In the genomic region with DNA sequence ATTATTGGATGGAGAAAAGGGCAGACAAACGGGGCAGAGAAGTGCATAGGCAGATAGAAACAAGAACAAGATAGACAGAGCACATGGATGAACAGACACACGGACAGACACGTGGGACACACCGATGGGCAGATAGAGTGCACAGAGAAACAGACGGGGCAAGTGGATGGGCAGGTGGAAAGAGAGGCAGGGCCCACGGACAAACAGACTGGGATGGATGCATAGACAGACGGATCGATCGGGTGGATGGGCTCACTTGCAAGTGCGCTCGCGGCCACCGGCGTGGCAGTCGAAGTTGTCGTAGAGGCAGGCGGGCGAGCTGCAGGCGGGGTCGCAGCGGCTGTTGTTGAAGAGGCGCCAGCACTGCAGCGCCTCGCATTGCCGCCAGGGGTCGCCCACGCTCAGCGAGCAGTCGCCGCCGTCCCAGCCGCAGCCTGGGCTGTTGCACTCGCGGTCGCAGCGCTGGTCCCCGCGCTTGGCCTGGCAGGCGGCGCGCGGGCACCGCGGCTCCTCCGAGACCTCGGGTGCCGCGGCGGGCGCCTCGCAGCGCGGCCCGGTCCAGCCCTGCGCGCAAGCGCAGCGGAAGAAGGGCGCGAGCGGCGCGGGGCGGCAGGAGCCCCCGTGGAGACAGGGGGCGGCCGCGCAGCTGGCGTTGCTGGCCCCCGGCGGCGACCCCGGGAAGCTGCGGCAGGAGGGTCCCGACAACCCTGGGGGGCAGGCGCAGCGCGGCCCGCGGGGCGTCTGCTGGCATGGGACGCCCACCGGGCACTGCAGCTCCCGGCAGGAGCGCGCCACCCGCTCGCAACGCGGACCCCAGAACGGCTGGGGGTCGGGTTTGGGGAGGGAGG, we compare ENCODE assay signal across 8 cellular contexts. TPM values are rescaled to one million over a fixed set of nuclear protein-coding genes. Genes with fewer than 3 reads are reported as not detected.
DNase-seq lines count a peak whose midpoint lies in the region; TF ChIP-seq lines count a peak whose summit lies in the region.

No MANE protein-coding gene starts in this region.

- DNase-seq in NCI-H446 (lab: John Stamatoyannopoulos, UW) (peak; percentile 22 to 86), NCI-H446 treated with DMSO at 0.1 percent for 48 hours (lab: John Stamatoyannopoulos, UW) (no peak), LoVo (ENCODE audit: low spot score) (peak; percentile 80), SK-N-SH (peak; percentile 95), glutamatergic neuron (peak; percentile 95), trophoblast cell (peak; percentile 83 to 91), tibial nerve (ENCODE audit: low spot score in 2 of 2) (peak; percentile 64 to 74)
- peak; percentile 85 for DNase-seq in activated naive CD4-positive, alpha-beta T cell treated with Interleukin-2 at 50 U/mL for 16 hours

- H3K9ac ChIP-seq in SK-N-SH (no peak overlapping the region), trophoblast cell (ENCODE audit: low read length) (no peak overlapping the region)

- TF ChIP-seq CTCF in SK-N-SH (IDR thresholded peaks at IDR 0.05), result peak; percentile 77
- peak; percentile 95 for TF ChIP-seq CTCF in glutamatergic neuron (IDR thresholded peaks at IDR 0.05; ENCODE audit: partially characterized antibody, unreplicated experiment)
- peak; percentile 98 to 100 (median 99) for TF ChIP-seq CTCF in tibial nerve (IDR thresholded peaks at IDR 0.05)

- H3K4me2 ChIP-seq in SK-N-SH (peak overlapping the region; percentile 62; the same call in 1 of the 2 replicates), trophoblast cell (ENCODE audit: low read length) (peak overlapping the region; percentile 77)

- 26% methylated on average over 26 of the region's 92 CpGs for WGBS in SK-N-SH (ENCODE audit: low lambda C conversion rate)
- 100% methylated on average over 1 of the region's 92 CpGs for WGBS in trophoblast cell (ENCODE audit: extremely low coverage, insufficient coverage, insufficient read length)
- WGBS in tibial nerve, 2 donors, result 7 to 17% methylated on average over 45 to 62 of the region's 92 CpGs

- H3K36me3 ChIP-seq in SK-N-SH (replicated peaks in 1 of 2; ENCODE audit: control insufficient read depth in 1 of 2, insufficient read depth in 2 of 2, low read length in 1 of 2) (no peaks in the 10 kb centered on the region), trophoblast cell (ENCODE audit: control insufficient read depth in 1 of 2, insufficient read depth in 2 of 2, low read length in 2 of 2) (peaks cover 56 to 57% of the 10 kb centered on the region in 2 experiments), tibial nerve (peaks cover 0 to 5% (median 0%) of the 10 kb centered on the region in 3 donors)

- TF ChIP-seq RAD21 in SK-N-SH (IDR thresholded peaks at IDR 0.05; ENCODE audit: low read length), result peak; percentile 87

- CTCF ChIA-PET in SK-N-SH (lab: Yijun Ruan, JAX), result interaction anchor here (0.6 to 2.9 kb wide), 46 partner anchors 9 to 405 kb away, joined by 3 to 39 read pairs (median 4); partner anchors contain the start of gene AKAP8L

- no peak overlapping the region for H2BK120ac ChIP-seq in trophoblast cell (ENCODE audit: insufficient read depth, low read length, poor library complexity)

- no peak overlapping the region for H3K27ac Mint-ChIP-seq in glutamatergic neuron (ENCODE audit: unreplicated experiment)

- no peak overlapping the region for H3K14ac ChIP-seq in trophoblast cell (ENCODE audit: low read length)

- no peak overlapping the region for H2BK5ac ChIP-seq in trophoblast cell (ENCODE audit: low read depth, low read length, poor library complexity)

- H2BK12ac ChIP-seq in trophoblast cell (ENCODE audit: low read length), result no peak overlapping the region

- no peak overlapping the region for H4K8ac ChIP-seq in trophoblast cell (ENCODE audit: low read depth, low read length)

- 0 out of 2 replicates have a peak overlapping the region, but pooled peaks have one; percentile 59 for H2AFZ ChIP-seq in SK-N-SH (ENCODE audit: low read depth)
- H2AFZ ChIP-seq in trophoblast cell (ENCODE audit: insufficient read depth, low read length, poor library complexity), result no peak overlapping the region

- H3K18ac ChIP-seq in trophoblast cell (ENCODE audit: low read length), result no peak overlapping the region

- no peaks in the 10 kb centered on the region for H3K4me1 Mint-ChIP-seq in glutamatergic neuron (ENCODE audit: low read depth, unreplicated experiment)

- no peak for TF ChIP-seq EP300 in SK-N-SH (IDR thresholded peaks at IDR 0.05; ENCODE audit: borderline replicate concordance in 1 of 2, low read depth in 1 of 2, low read length in 1 of 2)
- peak in 1 of 2 donors; percentile 26 for TF ChIP-seq EP300 in tibial nerve (IDR thresholded peaks at IDR 0.05)

- no peak overlapping the region for H3K23ac ChIP-seq in trophoblast cell (ENCODE audit: low read length)

- H3K79me2 ChIP-seq in SK-N-SH (ENCODE audit: insufficient read depth) (no peaks in the 10 kb centered on the region; the same call in 1 of the 2 replicates), trophoblast cell (ENCODE audit: control insufficient read depth, insufficient read depth, low read length, poor library complexity) (no peaks in the 10 kb centered on the region)

- no peak overlapping the region for H4K12ac ChIP-seq in trophoblast cell (ENCODE audit: low read depth, low read length)

- H3K27ac ChIP-seq in SK-N-SH (ENCODE audit: low read depth in 2 of 2, low read length in 1 of 2) (no peak overlapping the region), trophoblast cell (ENCODE audit: low read depth, low read length) (no peak overlapping the region), tibial nerve (peak overlapping the region in 1 of 4 donors; percentile 24)

- no peak overlapping the region for H4K91ac ChIP-seq in trophoblast cell (ENCODE audit: low read depth, low read length)

- peaks cover 3% of the 10 kb centered on the region for H3K9me3 Mint-ChIP-seq in glutamatergic neuron (ENCODE audit: unreplicated experiment)

- H3K9me3 ChIP-seq in SK-N-SH, result no peaks in the 10 kb centered on the region
- H3K9me3 ChIP-seq in trophoblast cell (ENCODE audit: insufficient read depth, low read depth, low read length), result peaks cover 6% of the 10 kb centered on the region
- no peaks in the 10 kb centered on the region for H3K9me3 ChIP-seq in tibial nerve

- H3K4me3 Mint-ChIP-seq in glutamatergic neuron (ENCODE audit: unreplicated experiment), result peak overlapping the region; percentile 70

- peak overlapping the region in 1 of 2 experiments; percentile 37; a peak in 2 of 4 replicates for H3K4me3 ChIP-seq in SK-N-SH (ENCODE audit: low read depth in 2 of 2, low read length in 1 of 2)
- no peak overlapping the region for H3K4me3 ChIP-seq in trophoblast cell (ENCODE audit: low read depth, low read length)
- peak overlapping the region in 3 of 4 donors; percentile 13 to 40 (median 16) for H3K4me3 ChIP-seq in tibial nerve

- H2AK5ac ChIP-seq in trophoblast cell (ENCODE audit: low read length), result no peak overlapping the region

- H3K36me3 Mint-ChIP-seq in glutamatergic neuron (ENCODE audit: unreplicated experiment), result no peaks in the 10 kb centered on the region

- no peaks in the 10 kb centered on the region for H3K79me1 ChIP-seq in trophoblast cell (ENCODE audit: low read length)

- H3K27me3 ChIP-seq in SK-N-SH (ENCODE audit: insufficient read depth) (no peaks in the 10 kb centered on the region), trophoblast cell (ENCODE audit: insufficient read depth, low read length) (no peaks in the 10 kb centered on the region), tibial nerve (no peaks in the 10 kb centered on the region)

- peaks cover 4% of the 10 kb centered on the region for H3K27me3 Mint-ChIP-seq in glutamatergic neuron (ENCODE audit: unreplicated experiment)

- H3F3A ChIP-seq in SK-N-SH (replicated peaks; ENCODE audit: insufficient read depth), result no peaks in the 10 kb centered on the region

- POLR2A ChIA-PET in SK-N-SH (lab: Yijun Ruan, JAX), result interaction anchor here (1.3 kb wide), 1 partner anchor 20 kb away, joined by 3 read pairs; no protein-coding TSS in a partner anchor

- H3K9me2 ChIP-seq in SK-N-SH, result no peaks in the 10 kb centered on the region

- H3K4me1 ChIP-seq in SK-N-SH (ENCODE audit: control insufficient read depth in 1 of 2, insufficient read depth in 2 of 2, low read depth in 1 of 2, low read length in 1 of 2), result peaks cover 0 to 2% of the 10 kb centered on the region in 2 experiments; a peak in 1 of 4 replicates
- no peaks in the 10 kb centered on the region for H3K4me1 ChIP-seq in trophoblast cell (ENCODE audit: control insufficient read depth in 1 of 2, insufficient read depth in 2 of 2, low read length in 2 of 2)
- peaks cover 0 to 10% (median 4%) of the 10 kb centered on the region in 4 donors for H3K4me1 ChIP-seq in tibial nerve

- no peak overlapping the region for H3K4ac ChIP-seq in trophoblast cell (ENCODE audit: low read depth, low read length)

- H4K20me1 ChIP-seq in SK-N-SH (ENCODE audit: insufficient read depth), result no peaks in the 10 kb centered on the region

- TF ChIP-seq POLR2A in tibial nerve (IDR thresholded peaks at IDR 0.05), result no peak

TF ChIP-seq in SK-N-SH, 30 proteins besides CTCF, POLR2A, EP300 and RAD21 (continues in another document):
- TF ChIP-seq CHD2 (IDR thresholded peaks at IDR 0.05; ENCODE audit: low read length, partially characterized antibody) (no peak), YY1 (IDR thresholded peaks at IDR 0.05; ENCODE audit: low read depth) (no peak), NRF1 (IDR thresholded peaks at IDR 0.05; ENCODE audit: low read depth, low read length) (peak; percentile 41; the same call in 1 of the 2 replicates), JUND (IDR thresholded peaks at IDR 0.05) (no peak), MXI1 (IDR thresholded peaks at IDR 0.05; ENCODE audit: low read depth, low read length) (peak; percentile 83), USF1 (IDR thresholded peaks at IDR 0.05; ENCODE audit: borderline replicate concordance, low read depth) (no peak), SMC3 (IDR thresholded peaks at IDR 0.05; ENCODE audit: low read depth, low read length) (peak; percentile 92), FOXJ3 (CRISPR knock-in tag; IDR thresholded peaks at IDR 0.05) (no peak)

RNA-seq across cellular contexts. Expression of gene NOTCH3, which starts 23.3 kb away (rescaled TPM):
- 4.5 and 7.0 TPM in 2 replicates for polyA plus RNA-seq in SK-N-SH (2012; rRNA removed)
- polyA plus RNA-seq in SK-N-SH (2012; cell fraction: cytosol; rRNA removed), result 2.8 and 5.1 TPM in 2 replicates
- polyA plus RNA-seq in SK-N-SH (2012; cell fraction: nucleus; rRNA removed), result 9.9 and 11.8 TPM in 2 replicates
- total RNA-seq in glutamatergic neuron (ENCODE audit: unreplicated experiment), result 3.6 TPM
- 34.4 and 37.9 TPM in 2 replicates for polyA plus RNA-seq in trophoblast cell (2013)
- total RNA-seq in tibial nerve, result 10 to 100 TPM; 34.3 to 86.1 (median 53.2) TPM

RNA-seq across cellular contexts. Expression of gene EPHX3, which starts 54.8 kb away (rescaled TPM):
- polyA plus RNA-seq in SK-N-SH (2012; rRNA removed), result 0.15 and 0.28 TPM in 2 replicates
- polyA plus RNA-seq in SK-N-SH (2012; cell fraction: cytosol; rRNA removed), result 0.03 and 0.04 TPM in 2 replicates
- 0.65 and 1.2 TPM in 2 replicates for polyA plus RNA-seq in SK-N-SH (2012; cell fraction: nucleus; rRNA removed)
- total RNA-seq in glutamatergic neuron (ENCODE audit: unreplicated experiment) (0.61 TPM), tibial nerve (under 1 TPM in 1 of 4 donors, not detected in 3; 0.20 TPM)
- 4.4 and 4.7 TPM in 2 replicates for polyA plus RNA-seq in trophoblast cell (2013)
